In genomic region chr1:204287466-204287881, GRCh38 we compare ENCODE assay signal across 9 cellular contexts.
DNase-seq lines count a peak whose midpoint lies in the region; ATAC-seq, FAIRE-seq and TF ChIP-seq lines count a peak whose summit lies in the region.
"Had no signal": no experiment of that assay in that cellular context is flagged by ENCODE, and none has a peak within 500 bp of the region (broad histone marks: within the 10 kb centered on the region; RNA-seq: fewer than 3 reads in every experiment).

No MANE protein-coding gene starts in this region.

- H3K4me2 ChIP-seq in mesendoderm (ENCODE audit: low read length) (peak overlapping the region; percentile 58), osteoblast (ENCODE audit: insufficient read depth, low read length) (no peak overlapping the region)

- H2BK120ac ChIP-seq in mesendoderm (ENCODE audit: low read depth, low read length) = no peak overlapping the region

- H4K20me1 ChIP-seq in osteoblast (ENCODE audit: insufficient read depth, low read length) = no peaks in the 10 kb centered on the region

- no peak for FAIRE-seq in frontal cortex (lab: Jason Lieb, UNC)
- FAIRE-seq: islet of Langerhans had no signal

- H3K27ac Mint-ChIP-seq in stimulated activated naive CD8-positive, alpha-beta T cell treated with anti-CD3 and anti-CD28 coated beads, Interleukin-15, Interleukin-2, amounts not matched to agents 100 ng/mL and 50 ng/mL, for 24 hours = peak overlapping the region; percentile 88

- H3K27me3 Mint-ChIP-seq in stimulated activated naive CD8-positive, alpha-beta T cell treated with anti-CD3 and anti-CD28 coated beads, Interleukin-15, Interleukin-2, amounts not matched to agents 100 ng/mL and 50 ng/mL, for 24 hours = peaks cover 9% of the 10 kb centered on the region

- no peak overlapping the region for H2AFZ ChIP-seq in osteoblast (ENCODE audit: low read length)

- no peak for ATAC-seq in stimulated activated naive CD8-positive, alpha-beta T cell treated with anti-CD3 and anti-CD28 coated beads, Interleukin-15, Interleukin-2, amounts not matched to agents 100 U/mL and 50 U/mL, for 24 hours
- ATAC-seq in aorta (ENCODE audit: low FRiP score) = peak; percentile 22

- H3K9me3 ChIP-seq in colonic mucosa (no peaks in the 10 kb centered on the region), aorta (ENCODE audit: control insufficient read depth, low read length) (no peaks in the 10 kb centered on the region), osteoblast (ENCODE audit: low read depth, low read length) (no peaks in the 10 kb centered on the region)

- H3K4ac ChIP-seq in mesendoderm (ENCODE audit: low read depth, low read length) = no peak overlapping the region

- peaks cover 8% of the 10 kb centered on the region for H3K4me1 ChIP-seq in colonic mucosa
- H3K4me1 ChIP-seq in mesendoderm (ENCODE audit: control insufficient read depth, low read depth, low read length) = peaks cover 24% of the 10 kb centered on the region
- no peaks in the 10 kb centered on the region for H3K4me1 ChIP-seq in aorta (ENCODE audit: control insufficient read depth in 1 of 2, insufficient read depth in 2 of 2, low read length in 2 of 2)
- H3K4me1 ChIP-seq in osteoblast (ENCODE audit: insufficient read depth, low read length) = no peaks in the 10 kb centered on the region

- H3K27ac ChIP-seq in colonic mucosa (peak overlapping the region; percentile 57), mesendoderm (ENCODE audit: low read depth, low read length) (peak overlapping the region; percentile 74), aorta (ENCODE audit: low read depth in 1 of 2, low read length in 2 of 2) (no peak overlapping the region), osteoblast (ENCODE audit: low read depth, low read length) (no peak overlapping the region)

- no peak overlapping the region for H3K4me3 ChIP-seq in colonic mucosa
- H3K4me3 ChIP-seq in mesendoderm (ENCODE audit: low read length) = no peak overlapping the region
- H3K4me3 ChIP-seq in aorta (ENCODE audit: low read length in 2 of 2) = no peak overlapping the region
- no peak overlapping the region for H3K4me3 ChIP-seq in osteoblast (ENCODE audit: insufficient read depth, low read length)

- H3K4me1 Mint-ChIP-seq in stimulated activated naive CD8-positive, alpha-beta T cell treated with anti-CD3 and anti-CD28 coated beads, Interleukin-15, Interleukin-2, amounts not matched to agents 100 ng/mL and 50 ng/mL, for 24 hours (ENCODE audit: low read depth) = peaks cover 29% of the 10 kb centered on the region

- DNase-seq in stimulated activated naive CD8-positive, alpha-beta T cell treated with anti-CD3 and anti-CD28 coated beads, Interleukin-15, Interleukin-2, amounts not matched to agents 100 U/mL and 50 U/mL, for 24 hours = no peak
- DNase-seq in colonic mucosa (no peak), mesendoderm (peak; percentile 64), aorta (no peak), osteoblast (ENCODE audit: insufficient read length, low spot score, missing footprints) (no peak), frontal cortex (ENCODE audit: low spot score in 2 of 2) (no peak), cortex of kidney (lab: John Stamatoyannopoulos, UW) (no peak)

- no peaks in the 10 kb centered on the region for H3K27me3 ChIP-seq in colonic mucosa
- no peaks in the 10 kb centered on the region for H3K27me3 ChIP-seq in mesendoderm (ENCODE audit: insufficient read depth, low read length, poor library complexity)
- no peaks in the 10 kb centered on the region for H3K27me3 ChIP-seq in aorta (ENCODE audit: control insufficient read depth in 1 of 2, insufficient read depth in 2 of 2, low read length in 1 of 2)
- H3K27me3 ChIP-seq in osteoblast (ENCODE audit: insufficient read depth, low read length) = peaks cover 64% of the 10 kb centered on the region

- peaks cover 8% of the 10 kb centered on the region for H3K79me1 ChIP-seq in mesendoderm (ENCODE audit: low read length)

- TF ChIP-seq CTCF in colonic mucosa (IDR thresholded peaks at IDR 0.05) (no peak), osteoblast (IDR thresholded peaks at IDR 0.05; ENCODE audit: extremely low read depth, low read depth, low read length) (no peak)

- H4K5ac ChIP-seq in mesendoderm (ENCODE audit: low read length) = no peak overlapping the region

- intact Hi-C loops in colonic mucosa (cut with DNase I) (no loop called here), aorta (cut with DNase I) (no loop called here)

- H3K23ac ChIP-seq in mesendoderm (ENCODE audit: low read length) = peak overlapping the region; percentile 91

- H3K36me3 Mint-ChIP-seq in stimulated activated naive CD8-positive, alpha-beta T cell treated with anti-CD3 and anti-CD28 coated beads, Interleukin-15, Interleukin-2, amounts not matched to agents 100 ng/mL and 50 ng/mL, for 24 hours (ENCODE audit: low read depth) = no peaks in the 10 kb centered on the region

- H2BK5ac ChIP-seq in mesendoderm (ENCODE audit: low read length) = peak overlapping the region; percentile 80

- H3K79me2 ChIP-seq in mesendoderm (ENCODE audit: control insufficient read depth, insufficient read depth, low read length) (peaks cover 4% of the 10 kb centered on the region), osteoblast (ENCODE audit: insufficient read depth, low read length) (no peaks in the 10 kb centered on the region)

- H2BK15ac ChIP-seq in mesendoderm (replicated peaks; ENCODE audit: low read depth) = no peak overlapping the region

- H2AK5ac ChIP-seq in mesendoderm (ENCODE audit: low read length) = peak overlapping the region; percentile 59

- peak overlapping the region; percentile 30 for H3K4me3 Mint-ChIP-seq in stimulated activated naive CD8-positive, alpha-beta T cell treated with anti-CD3 and anti-CD28 coated beads, Interleukin-15, Interleukin-2, amounts not matched to agents 100 ng/mL and 50 ng/mL, for 24 hours

- H4K8ac ChIP-seq in mesendoderm (ENCODE audit: low read depth, low read length) = no peak overlapping the region

- H3K36me3 ChIP-seq in colonic mucosa (no peaks in the 10 kb centered on the region), mesendoderm (ENCODE audit: control insufficient read depth, insufficient read depth, low read length) (no peaks in the 10 kb centered on the region), aorta (ENCODE audit: control insufficient read depth in 1 of 2, insufficient read depth in 2 of 2, low read length in 1 of 2) (no peaks in the 10 kb centered on the region), osteoblast (ENCODE audit: insufficient read depth, low read length) (no peaks in the 10 kb centered on the region)

- H3K9ac ChIP-seq in colonic mucosa (ENCODE audit: low read depth in 2 of 2, low read length in 2 of 2) (peak overlapping the region in 1 of 2 donors; percentile 4), mesendoderm (ENCODE audit: low read length) (peak overlapping the region; percentile 69)

- no peak overlapping the region for H3K18ac ChIP-seq in mesendoderm (ENCODE audit: low read length)

- no peaks in the 10 kb centered on the region for H3K9me3 Mint-ChIP-seq in stimulated activated naive CD8-positive, alpha-beta T cell treated with anti-CD3 and anti-CD28 coated beads, Interleukin-15, Interleukin-2, amounts not matched to agents 100 ng/mL and 50 ng/mL, for 24 hours

- H3K56ac ChIP-seq in mesendoderm (ENCODE audit: low read length) = peak overlapping the region; percentile 85

- WGBS in mesendoderm (ENCODE audit: extremely low coverage, insufficient coverage, low lambda C conversion rate) = no CpG with 5 or more reads among the region's 8 CpGs
- WGBS in aorta, 2 donors = 70 to 80% methylated on average over 8 of the region's 8 CpGs

Comparison
In these comparisons a context has a peak if more than half of its experiments do, and no peak if none do; other contexts are left out.
1. H3K27ac ChIP-seq: peak in colonic mucosa (single experiment) and mesendoderm (single experiment); none in aorta (0 of 2) and osteoblast (single experiment).